Comparison of ENCODE assay signal across 8 cellular contexts in the genomic region with DNA sequence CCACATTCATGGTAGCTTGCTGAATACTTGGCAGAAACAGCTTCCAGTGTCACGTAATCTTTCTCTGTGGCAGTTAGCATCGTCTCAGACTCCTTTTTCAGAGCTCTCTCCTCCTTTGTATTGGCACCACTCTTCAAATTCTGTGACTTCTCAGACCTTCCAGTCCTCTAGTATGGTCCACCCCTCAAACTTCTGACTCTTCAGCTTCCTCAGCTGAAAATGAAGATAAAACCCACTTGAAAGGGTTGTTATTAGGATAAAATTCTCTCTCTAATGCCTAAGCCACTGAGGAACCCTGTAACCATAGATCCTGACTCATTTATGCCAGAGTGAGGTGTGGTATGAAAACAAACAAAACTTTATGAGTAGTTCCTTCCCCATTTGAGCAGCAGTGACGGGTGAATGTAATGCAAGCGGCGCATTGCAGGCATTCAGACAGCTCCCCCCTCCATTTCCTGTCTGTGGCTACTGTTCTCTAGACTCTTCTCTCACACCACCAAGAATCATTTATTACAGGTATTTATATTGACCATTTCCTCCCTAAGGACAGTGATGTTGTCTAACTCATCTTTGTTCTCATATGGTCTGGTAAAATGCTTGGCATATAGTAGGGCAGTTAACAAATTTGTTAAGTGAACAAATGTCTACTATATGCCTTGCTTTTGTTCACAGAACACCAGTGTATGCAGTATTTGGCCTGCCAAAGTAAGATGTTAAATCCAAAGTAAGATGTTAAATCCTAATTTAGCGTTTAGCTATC. TPM values are rescaled to one million over a fixed set of nuclear protein-coding genes. Genes with fewer than 3 reads are reported as not detected.
A peak's percentile ranks its signal among the peaks of the same experiment; 100 is the strongest.
DNase-seq lines count a peak whose midpoint lies in the region; ATAC-seq, FAIRE-seq and TF ChIP-seq lines count a peak whose summit lies in the region.

No MANE protein-coding gene starts in this region.

- peaks cover 70% of the 10 kb centered on the region for H3K4me1 ChIP-seq in psoas muscle

- H3K36me3 ChIP-seq in psoas muscle (ENCODE audit: insufficient read depth in 1 of 2, low read depth in 1 of 2), result no peaks in the 10 kb centered on the region

- H3K27ac ChIP-seq in psoas muscle, result peak overlapping the region; percentile 57

- 45 to 49% (median 48%) methylated on average over 6 of the region's 6 CpGs for WGBS in psoas muscle, 3 donors

- intact Hi-C loops in psoas muscle (cut with DNase I), result no loop called here

- DNase-seq in GM18507 (ENCODE audit: extremely low spot score, insufficient read length, low read depth) (peak; percentile 51), NCI-H69 (lab: John Stamatoyannopoulos, UW) (peak; percentile 82), fibroblast of pulmonary artery (ENCODE audit: low read depth) (peak; percentile 84), psoas muscle (no peak), retina (no peak), COLO668 (lab: John Stamatoyannopoulos, UW; ENCODE audit: unreplicated experiment) (no peak)
- DNase-seq in activated CD8-positive, alpha-beta memory T cell treated with anti-CD3 and anti-CD28 coated beads, Interleukin-2, amount 50 U/mL, for 24 hours (ENCODE audit: extremely low read depth), result peak; percentile 17

- H3K27me3 ChIP-seq in psoas muscle (ENCODE audit: insufficient read depth in 3 of 3, low read length in 2 of 3), result no peaks in the 10 kb centered on the region

- FAIRE-seq in GM18507 (lab: Jason Lieb, UNC), result peak; percentile 98

- H3K9me3 ChIP-seq in psoas muscle, result no peaks in the 10 kb centered on the region

- TF ChIP-seq CTCF in fibroblast of pulmonary artery (IDR thresholded peaks at IDR 0.05; ENCODE audit: low read length, missing control alignments) (no peak), psoas muscle (IDR thresholded peaks at IDR 0.05) (no peak)

- ATAC-seq in HG02763 (IDR thresholded peaks at IDR 0.05; ENCODE audit: unreplicated experiment) (peak; percentile 98), psoas muscle (peak; percentile 62 to 74 (median 66))

- peak overlapping the region; percentile 2 for H3K4me3 ChIP-seq in fibroblast of pulmonary artery (replicated peaks; ENCODE audit: low read depth, low read length)
- H3K4me3 ChIP-seq in psoas muscle, result no peak overlapping the region

RNA-seq across cellular contexts. Expression of gene GALNT1, which starts 35.3 kb away (rescaled TPM):
- 10 to 100 TPM; 29.5 to 58.7 (median 52.6) TPM for total RNA-seq in psoas muscle
- polyA plus RNA-seq in psoas muscle, result 10 to 100 TPM; 23.7 to 70.3 (median 32.5) TPM

Comparison
In these comparisons a context has a peak if more than half of its experiments do, and no peak if none do; other contexts are left out.
1. DNase-seq: peak in GM18507 (single experiment), NCI-H69 (single experiment), activated CD8-positive, alpha-beta memory T cell treated with anti-CD3 and anti-CD28 coated beads, Interleukin-2, amount 50 U/mL, for 24 hours (single experiment) and fibroblast of pulmonary artery (single experiment); none in psoas muscle (0 of 2), retina (single experiment) and COLO668 (single experiment).